Comparison of ENCODE assay signal across 21 cellular contexts in the genomic region with DNA sequence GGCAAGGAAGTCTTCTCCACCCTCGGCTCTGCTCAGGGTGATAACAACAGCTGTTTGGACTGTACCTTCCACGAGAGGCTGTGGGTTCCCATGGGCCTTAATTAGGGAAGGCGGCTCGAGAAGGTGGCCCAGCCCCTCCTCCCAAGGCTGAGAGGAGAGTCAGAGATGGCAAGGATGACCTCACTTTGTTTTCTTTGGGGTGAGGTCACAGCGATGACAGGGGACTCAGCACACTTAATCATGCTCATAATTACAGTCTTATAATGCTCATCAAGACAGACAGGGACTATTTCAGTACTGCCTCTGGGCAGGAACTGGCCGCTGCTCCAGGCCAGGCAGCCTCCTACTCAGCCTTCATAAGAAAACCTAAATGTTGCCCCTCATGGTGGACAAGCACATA. TPM values are rescaled to one million over a fixed set of nuclear protein-coding genes. Genes with fewer than 3 reads are reported as not detected.
"Had no signal": no experiment of that assay in that cellular context is flagged by ENCODE, and none has a peak within 500 bp of the region (broad histone marks: within the 10 kb centered on the region; RNA-seq: fewer than 3 reads in every experiment).

No MANE protein-coding gene starts in this region.

- H3K36me3 ChIP-seq: vagina had no signal

- H3K27ac Mint-ChIP-seq: activated naive CD8-positive, alpha-beta T cell; mesothelial cell of epicardium; natural killer cell treated with Interleukin-12 subunit alpha and Interleukin-12 subunit beta and Interleukin-15 and Interleukin-18, amount 100 ng/mL, for 72 hours had no signal

- ATAC-seq: left lobe of liver; natural killer cell treated with Interleukin-12 subunit alpha and Interleukin-12 subunit beta and Interleukin-15 and Interleukin-18, amount 100 ng/mL, for 72 hours had no signal

- H3K36me3 Mint-ChIP-seq: activated naive CD8-positive, alpha-beta T cell; mesothelial cell of epicardium; natural killer cell treated with Interleukin-12 subunit alpha and Interleukin-12 subunit beta and Interleukin-15 and Interleukin-18, amount 100 ng/mL, for 72 hours had no signal

- H3K4me1 ChIP-seq: parathyroid adenoma, vagina had no signal

- H3K27ac ChIP-seq: parathyroid adenoma, tibial nerve, vagina had no signal

- H3K27me3 ChIP-seq: vagina had no signal

- H3K9me3 Mint-ChIP-seq: mesothelial cell of epicardium; natural killer cell treated with Interleukin-12 subunit alpha and Interleukin-12 subunit beta and Interleukin-15 and Interleukin-18, amount 100 ng/mL, for 72 hours had no signal

- H3K4me3 Mint-ChIP-seq: activated naive CD8-positive, alpha-beta T cell; mesothelial cell of epicardium; natural killer cell treated with Interleukin-12 subunit alpha and Interleukin-12 subunit beta and Interleukin-15 and Interleukin-18, amount 100 ng/mL, for 72 hours had no signal

- DNase-seq: activated CD4-positive, alpha-beta T cell treated with anti-CD3 and anti-CD28 coated beads, Interleukin-2, amount 50 U/mL, for 4 hours; activated gamma-delta T cell treated with Interleukin-2 at 50 U/mL for 16 hours; amniotic stem cell; hypothalamus; stimulated activated CD4-positive, alpha-beta T cell treated with anti-CD3 and anti-CD28 coated beads, Interleukin-2, amount 100 ng/mL, for 24 hours; stimulated activated naive CD4-positive, alpha-beta T cell treated with Interleukin-2 at 50 U/mL for 16 hours; T-helper 2 cell had no signal

- H3K9ac ChIP-seq: parathyroid adenoma had no signal

- H3K4me3 ChIP-seq: tibial nerve, vagina had no signal

RNA-seq across cellular contexts. Expression of gene WFDC1, which starts 19.7 kb away (rescaled TPM):
- total RNA-seq: activated CD8-positive, alpha-beta memory T cell treated with anti-CD3 and anti-CD28 coated beads for 36 hours; dermis microvascular lymphatic vessel endothelial cell; epithelial cell of proximal tubule; lung microvascular endothelial cell; natural killer cell treated with Interleukin-12 subunit alpha and Interleukin-12 subunit beta and Interleukin-15 and Interleukin-18, amount 100 ng/mL, for 72 hours had no signal
- polyA plus RNA-seq: keratinocyte had no signal

RNA-seq across cellular contexts. Expression of gene ATP2C2, which starts 54.0 kb away (rescaled TPM):
- total RNA-seq: activated CD8-positive, alpha-beta memory T cell treated with anti-CD3 and anti-CD28 coated beads for 36 hours; cardiac septum; dermis microvascular lymphatic vessel endothelial cell; natural killer cell treated with Interleukin-12 subunit alpha and Interleukin-12 subunit beta and Interleukin-15 and Interleukin-18, amount 100 ng/mL, for 72 hours; renal cortical epithelial cell; tibial nerve had no signal
